Comparison of ENCODE assay signal across 10 cellular contexts in genomic region chr1:155008015-155008941, GRCh38. TPM values are rescaled to one million over a fixed set of nuclear protein-coding genes. Genes with fewer than 3 reads are reported as not detected.
DNase-seq lines count a peak whose midpoint lies in the region; ATAC-seq lines count a peak whose summit lies in the region.
"Had no signal": no experiment of that assay in that cellular context is flagged by ENCODE, and none has a peak within 500 bp of the region (broad histone marks: within the 10 kb centered on the region; RNA-seq: fewer than 3 reads in every experiment).

No MANE protein-coding gene starts in this region.

- CTCF ChIA-PET in T-cell (lab: Charles Lee): interaction anchor here in 1 of 2 donors (0.7 to 1.0 kb wide), 2 partner anchors 9 to 10 kb away, joined by 3 to 10 read pairs; no protein-coding TSS in a partner anchor

- no peaks in the 10 kb centered on the region for H3K36me3 Mint-ChIP-seq in T-cell
- no peaks in the 10 kb centered on the region for H3K36me3 Mint-ChIP-seq in effector memory CD8-positive, alpha-beta T cell (ENCODE audit: insufficient read depth)

- H3K4me3 ChIP-seq in BLaER1 treated with 17β-estradiol and CSF1 and Interleukin-3, amounts not matched to agents 10 nM and 100 nM: peak overlapping the region; percentile 5 to 99 (median 54); a peak in 16 of 20 replicates
- H3K4me3 ChIP-seq in rectal smooth muscle tissue (ENCODE audit: low read length): peak overlapping the region; percentile 47

- H3K4me1 ChIP-seq in BLaER1 treated with 17β-estradiol and CSF1 and Interleukin-3, amounts not matched to agents 10 nM and 100 nM: peaks cover 85 to 95% (median 93%) of the 10 kb centered on the region in 10 experiments
- H3K4me1 ChIP-seq in rectal smooth muscle tissue (ENCODE audit: control insufficient read depth, insufficient read depth, low read length): peaks cover 35% of the 10 kb centered on the region

- H3K36me3 ChIP-seq in BLaER1 treated with 17β-estradiol and CSF1 and Interleukin-3, amounts not matched to agents 10 nM and 100 nM: peaks cover 0 to 14% (median 3%) of the 10 kb centered on the region in 11 experiments; a peak in 6 of 22 replicates
- H3K36me3 ChIP-seq in rectal smooth muscle tissue (ENCODE audit: control insufficient read depth, insufficient read depth, low read length): peaks cover 6% of the 10 kb centered on the region

- DNase-seq in T-cell: peak in 1 of 34 experiments; percentile 28
- DNase-seq in effector memory CD8-positive, alpha-beta T cell: no peak
- DNase-seq in SW480 (ENCODE audit: low spot score): no peak
- no peak for DNase-seq in HPDE6-E6E7 (ENCODE audit: extremely low spot score)
- no peak for DNase-seq in putamen (ENCODE audit: low spot score)

- H3K9me3 Mint-ChIP-seq in T-cell: no peaks in the 10 kb centered on the region
- no peaks in the 10 kb centered on the region for H3K9me3 Mint-ChIP-seq in effector memory CD8-positive, alpha-beta T cell

- POLR2A ChIA-PET in T-cell (lab: Charles Lee): interaction anchor here in 1 of 2 donors (0.6 to 0.7 kb wide), 2 partner anchors 12 to 47 kb away, joined by 3 to 4 read pairs; no protein-coding TSS in a partner anchor

- H3K4me3 Mint-ChIP-seq in T-cell: peak overlapping the region; percentile 74 to 89 (median 83)
- peak overlapping the region in 1 of 2 donors; percentile 61 for H3K4me3 Mint-ChIP-seq in effector memory CD8-positive, alpha-beta T cell

- H3K9me3 ChIP-seq in BLaER1 treated with 17β-estradiol and CSF1 and Interleukin-3, amounts not matched to agents 10 nM and 100 nM (replicated peaks in 1 of 11): no peaks in the 10 kb centered on the region

- peak overlapping the region; percentile 29 to 93 (median 86); a peak in 21 of 22 replicates for H3K27ac ChIP-seq in BLaER1 treated with 17β-estradiol and CSF1 and Interleukin-3, amounts not matched to agents 10 nM and 100 nM
- peak overlapping the region; percentile 67 for H3K27ac ChIP-seq in rectal smooth muscle tissue (ENCODE audit: low read depth, low read length)

- H3K4me1 Mint-ChIP-seq in T-cell: peaks cover 78 to 88% (median 83%) of the 10 kb centered on the region in 3 donors
- H3K4me1 Mint-ChIP-seq in effector memory CD8-positive, alpha-beta T cell (ENCODE audit: low read depth in 2 of 2): peaks cover 44 to 69% of the 10 kb centered on the region in 2 donors

- H3K9ac ChIP-seq in BLaER1 treated with 17β-estradiol and CSF1 and Interleukin-3, amounts not matched to agents 10 nM and 100 nM: peak overlapping the region; percentile 50 to 97 (median 75)
- peak overlapping the region; percentile 5 for H3K9ac ChIP-seq in rectal smooth muscle tissue (ENCODE audit: low read length)

- no peaks in the 10 kb centered on the region for H3K27me3 ChIP-seq in BLaER1 treated with 17β-estradiol and CSF1 and Interleukin-3, amounts not matched to agents 10 nM and 100 nM
- no peaks in the 10 kb centered on the region for H3K27me3 ChIP-seq in rectal smooth muscle tissue (ENCODE audit: control insufficient read depth, insufficient read depth, low read length)

- peak overlapping the region; percentile 95 to 100 (median 98) for H3K4me2 ChIP-seq in BLaER1 treated with 17β-estradiol and CSF1 and Interleukin-3, amounts not matched to agents 10 nM and 100 nM

- H3K27ac Mint-ChIP-seq in T-cell: peak overlapping the region; percentile 92 to 95
- H3K27ac Mint-ChIP-seq in effector memory CD8-positive, alpha-beta T cell: peak overlapping the region; percentile 74 to 76

- ATAC-seq in T-cell (replicated peaks in 1 of 4) (no peak), GM19328 (IDR thresholded peaks at IDR 0.05; ENCODE audit: unreplicated experiment) (no peak)
- ATAC-seq in effector memory CD8-positive, alpha-beta T cell (replicated peaks): no peak

- peaks cover 0 to 15% (median 0%) of the 10 kb centered on the region in 11 experiments; a peak in 7 of 22 replicates for H4K20me1 ChIP-seq in BLaER1 treated with 17β-estradiol and CSF1 and Interleukin-3, amounts not matched to agents 10 nM and 100 nM

- H3K27me3 Mint-ChIP-seq in T-cell: no peaks in the 10 kb centered on the region
- H3K27me3 Mint-ChIP-seq in effector memory CD8-positive, alpha-beta T cell: no peaks in the 10 kb centered on the region

RNA-seq across cellular contexts. Expression of gene ZBTB7B, which starts 5.7 kb away (rescaled TPM):
- 10 to 100 TPM; 39.6 to 68.4 (median 51.7) TPM for total RNA-seq in T-cell

RNA-seq across cellular contexts. Expression of gene LENEP, which starts 14.9 kb away (rescaled TPM):
- total RNA-seq in T-cell: 1 to 10 TPM in 3 of 5 donors, not detected in 2; 1.3 to 3.0 (median 1.6) TPM
- total RNA-seq: Daoy had no signal

RNA-seq across cellular contexts. Expression of gene FLAD1, which starts 25.1 kb away (rescaled TPM):
- 10 to 100 TPM; 32.8 to 64.3 (median 53.4) TPM for total RNA-seq in T-cell

RNA-seq across cellular contexts. Expression of gene DCST2, which starts 25.3 kb away (rescaled TPM):
- 1 to 10 TPM; 1.1 to 2.6 (median 1.6) TPM for total RNA-seq in T-cell
- total RNA-seq: Daoy had no signal

RNA-seq across cellular contexts. Expression of gene DCST1, which starts 25.3 kb away (rescaled TPM):
- under 1 TPM in 3 of 5 donors, not detected in 2; 0.30 to 0.58 (median 0.54) TPM for total RNA-seq in T-cell
- total RNA-seq: Daoy, renal cortical epithelial cell had no signal
